8 cellular contexts compared by ENCODE assay signal in the genomic region with DNA sequence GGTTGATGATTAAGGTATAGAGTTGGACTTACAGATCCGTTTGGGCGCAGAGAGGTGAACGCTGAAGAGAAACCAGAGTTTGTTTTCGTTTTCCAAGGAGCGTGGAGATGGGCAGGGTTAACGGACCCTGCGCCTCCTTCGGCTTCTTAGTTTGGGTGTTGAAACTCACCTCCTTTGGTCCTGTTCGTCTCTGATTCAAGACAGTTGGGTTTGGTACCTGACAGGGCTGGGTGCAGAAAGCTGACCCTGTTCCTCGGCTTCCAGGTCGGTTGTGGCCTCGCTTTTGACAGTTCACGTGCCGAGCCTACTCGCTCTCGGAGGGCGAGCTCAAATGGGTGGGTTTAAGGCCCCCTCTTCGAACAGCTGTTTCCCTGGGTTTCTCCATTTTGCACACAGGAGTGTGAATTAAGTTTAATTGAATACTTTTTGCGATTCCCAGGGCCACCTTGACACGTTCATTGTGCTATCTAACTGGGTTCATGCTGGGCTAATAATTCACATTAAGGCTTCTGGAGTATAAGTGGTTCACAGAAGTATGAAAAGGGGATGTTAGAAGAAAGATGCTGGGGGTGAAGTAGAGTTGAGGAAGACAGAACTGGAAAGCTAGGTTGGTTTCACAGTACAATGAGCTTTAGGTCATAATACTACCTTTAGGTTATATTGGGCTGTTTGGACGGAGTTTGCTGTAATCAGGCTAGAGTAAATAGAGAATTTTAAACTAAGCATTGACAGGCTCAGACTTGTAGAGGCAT. TPM values are rescaled to one million over a fixed set of nuclear protein-coding genes. Genes with fewer than 3 reads are reported as not detected.
A peak's percentile ranks its signal among the peaks of the same experiment; 100 is the strongest.
DNase-seq lines count a peak whose midpoint lies in the region; ATAC-seq and TF ChIP-seq lines count a peak whose summit lies in the region.

No MANE protein-coding gene starts in this region.

- DNase-seq in BJ (ENCODE audit: low read depth), result no peak
- peak; percentile 44 to 64 for DNase-seq in NOMO-1 (lab: John Stamatoyannopoulos, UW; ENCODE audit: unreplicated experiment in 2 of 2)
- peak; percentile 74 for DNase-seq in coronary artery (ENCODE audit: low spot score)
- peak; percentile 15 for DNase-seq in mucosa of gallbladder (ENCODE audit: low spot score)
- DNase-seq in CD14-positive monocyte (ENCODE audit: low spot score), result no peak

- peak overlapping the region; percentile 74 for H3K4me3 ChIP-seq in BJ (ENCODE audit: low read depth, low read length)
- H3K4me3 ChIP-seq in coronary artery, result peak overlapping the region; percentile 92

- CTCF ChIA-PET in BJ (lab: Yijun Ruan, JAX), result no interaction called here

- H3K36me3 ChIP-seq in BJ (ENCODE audit: control insufficient read depth, insufficient read depth, low read length), result no peaks in the 10 kb centered on the region

- TF ChIP-seq CTCF in BJ (IDR thresholded peaks at IDR 0.05; ENCODE audit: insufficient read depth, low read depth, low read length) (no peak), coronary artery (IDR thresholded peaks at IDR 0.05) (no peak), CD14-positive monocyte (IDR thresholded peaks at IDR 0.05) (no peak)

- POLR2A ChIA-PET in BJ (lab: Charles Lee), result no interaction called here

- H3K27ac Mint-ChIP-seq in CD14-positive monocyte, result no peak overlapping the region

- no peak overlapping the region for H3K4me3 Mint-ChIP-seq in CD14-positive monocyte

- H3K27me3 Mint-ChIP-seq in CD14-positive monocyte (ENCODE audit: low read depth in 3 of 3), result no peaks in the 10 kb centered on the region

- peaks cover 19 to 22% of the 10 kb centered on the region in 2 donors for H3K36me3 Mint-ChIP-seq in CD14-positive monocyte

- intact Hi-C loops in CD14-positive monocyte (cut with micrococcal nuclease), result loop anchor here (5.0 to 10.0 kb wide), 6 partner anchors 41 to 774 kb away; a partner anchor contains a TSS

- H3K9me3 Mint-ChIP-seq in CD14-positive monocyte, result no peaks in the 10 kb centered on the region

- H3K4me1 Mint-ChIP-seq in CD14-positive monocyte, result peaks cover 5% of the 10 kb centered on the region

- peak overlapping the region; percentile 95 to 99 for H3K27ac ChIP-seq in coronary artery

- peak; percentile 24 for ATAC-seq in GM19043 (IDR thresholded peaks at IDR 0.05; ENCODE audit: low read depth, unreplicated experiment)
- no peak for ATAC-seq in GM19328 (IDR thresholded peaks at IDR 0.05; ENCODE audit: unreplicated experiment)
- ATAC-seq in GM19351 (IDR thresholded peaks at IDR 0.05; ENCODE audit: unreplicated experiment), result no peak

- no peaks in the 10 kb centered on the region for H3K27me3 ChIP-seq in BJ (ENCODE audit: control insufficient read depth, insufficient read depth, low read length)

RNA-seq across cellular contexts. Expression of a gene that starts 0.6 kb away (rescaled TPM):
- polyA plus RNA-seq in BJ (2011; rRNA removed) (7.5 and 10.9 TPM in 2 replicates), CD14-positive monocyte (1 to 10 TPM; 3.9 to 5.5 TPM)
- 5.7 and 8.2 TPM in 2 replicates for polyA minus RNA-seq in BJ (2011; rRNA and poly(A)+ RNA removed)
- 10.0 TPM for total RNA-seq in mucosa of gallbladder

Comparison
In these comparisons a context has a peak if more than half of its experiments do, and no peak if none do; other contexts are left out.
1. DNase-seq: peak in NOMO-1 (2 of 2), coronary artery (single experiment) and mucosa of gallbladder (single experiment); none in BJ (single experiment) and CD14-positive monocyte (single experiment).